ENCODE assay signal across 25 cellular contexts in the genomic region with DNA sequence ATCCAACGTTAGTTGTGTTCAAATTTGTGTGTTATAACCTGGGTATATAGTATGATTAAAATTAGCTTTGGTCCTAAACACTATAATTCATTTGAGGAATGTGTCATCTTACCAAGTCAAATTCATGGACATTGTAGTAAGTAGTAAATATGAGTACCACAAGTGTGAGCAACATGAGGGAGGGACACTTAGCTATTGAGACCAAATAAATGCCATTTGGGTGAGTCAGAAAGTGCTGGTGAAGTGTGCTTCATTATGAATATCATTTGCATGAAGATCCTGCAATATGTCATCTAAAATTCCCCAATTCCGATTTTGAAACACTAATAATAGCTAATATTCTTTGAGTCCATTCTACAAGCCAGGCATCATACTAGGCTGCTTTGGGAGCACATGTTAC.
DNase-seq lines count a peak whose midpoint lies in the region; ATAC-seq, FAIRE-seq and TF ChIP-seq lines count a peak whose summit lies in the region.
"Had no signal": no experiment of that assay in that cellular context is flagged by ENCODE, and none has a peak within 500 bp of the region (broad histone marks: within the 10 kb centered on the region; RNA-seq: fewer than 3 reads in every experiment).

No MANE protein-coding gene starts in this region.

- no peaks in the 10 kb centered on the region for H3K9me1 ChIP-seq in keratinocyte (ENCODE audit: control insufficient read depth, extremely low read depth, insufficient read depth, low read length)

- H3K9me3 ChIP-seq in keratinocyte (ENCODE audit: control insufficient read depth, low read depth, low read length) (no peaks in the 10 kb centered on the region), mucosa of descending colon (no peaks in the 10 kb centered on the region)
- H3K9me3 ChIP-seq: pancreas, right atrium auricular region, upper lobe of left lung had no signal

- TF ChIP-seq CTCF in keratinocyte (optimal IDR thresholded peaks at IDR 0.05 in 1 of 3, IDR thresholded peaks at IDR 0.05 in 1 of 3, conservative IDR thresholded peaks at IDR 0.05 in 1 of 3; ENCODE audit: extremely low read depth in 1 of 3, insufficient read depth in 2 of 3, low read length in 3 of 3) (no peak), mucosa of descending colon (IDR thresholded peaks at IDR 0.05) (no peak)

- no peak overlapping the region for H3K9ac ChIP-seq in keratinocyte (ENCODE audit: control insufficient read depth, extremely low read depth, insufficient read depth, low read length)

- dilution Hi-C loops in keratinocyte (cut with MboI; ENCODE audit: extremely low pct_ligation_motif_present, low sequenced_read_pairs): no loop called here

- no peak overlapping the region for H3K4me3 ChIP-seq in keratinocyte (ENCODE audit: control insufficient read depth in 2 of 3, extremely low read depth in 1 of 3, insufficient read depth in 2 of 3, low read depth in 1 of 3, low read length in 3 of 3)
- no peak overlapping the region for H3K4me3 ChIP-seq in mucosa of descending colon
- H3K4me3 ChIP-seq: pancreas, right atrium auricular region, upper lobe of left lung had no signal

- H3K36me3 ChIP-seq in keratinocyte (ENCODE audit: control insufficient read depth in 2 of 2, extremely low read depth in 1 of 2, insufficient read depth in 2 of 2, low read length in 2 of 2) (no peaks in the 10 kb centered on the region), mucosa of descending colon (ENCODE audit: low read depth) (no peaks in the 10 kb centered on the region)
- H3K36me3 ChIP-seq: pancreas, right atrium auricular region, upper lobe of left lung had no signal

- H3K27me3 ChIP-seq in keratinocyte (ENCODE audit: control insufficient read depth, extremely low read depth, insufficient read depth, low read length): no peaks in the 10 kb centered on the region
- H3K27me3 ChIP-seq: pancreas, right atrium auricular region, upper lobe of left lung had no signal

- no peak for ATAC-seq in mucosa of descending colon
- ATAC-seq: Panc1; pancreas; stimulated activated effector memory CD8-positive, alpha-beta T cell treated with anti-CD3 and anti-CD28 coated beads, Interleukin-12 subunit alpha, Interleukin-12 subunit beta, amount 100 ng/mL, for 72 hours had no signal

- peak overlapping the region; percentile 36 for H3K4me2 ChIP-seq in keratinocyte (ENCODE audit: control insufficient read depth, extremely low read depth, insufficient read depth, low read depth, low read length)

- no peak overlapping the region for H3K27ac ChIP-seq in keratinocyte (ENCODE audit: control insufficient read depth, insufficient read depth, low read length)
- H3K27ac ChIP-seq: HL-60, pancreas, right atrium auricular region, upper lobe of left lung had no signal

- no peaks in the 10 kb centered on the region for H3K79me2 ChIP-seq in keratinocyte (ENCODE audit: control insufficient read depth, insufficient read depth, low read length)

- intact Hi-C loops in mucosa of descending colon (cut with DNase I, micrococcal nuclease): no loop called here

- H3K4me1 ChIP-seq in keratinocyte (ENCODE audit: control insufficient read depth, extremely low read depth, insufficient read depth, low read length): peaks cover 14% of the 10 kb centered on the region
- no peaks in the 10 kb centered on the region for H3K4me1 ChIP-seq in mucosa of descending colon (ENCODE audit: low read depth)
- H3K4me1 ChIP-seq: pancreas, right atrium auricular region had no signal

- FAIRE-seq in keratinocyte (lab: Jason Lieb, UNC) (peak; percentile 76), urothelium cell line (lab: Jason Lieb, UNC) (peak; percentile 75)
- FAIRE-seq: pancreas had no signal

- peak; percentile 73 for DNase-seq in HS-5 (ENCODE audit: low read depth)
- DNase-seq in SW480 (ENCODE audit: low spot score): peak; percentile 44
- DNase-seq in keratinocyte (ENCODE audit: low read depth, low spot score): peak; percentile 50
- DNase-seq in urothelium cell line (ENCODE audit: low spot score): peak; percentile 56
- no peak for DNase-seq in stimulated activated CD4-positive, alpha-beta T cell treated with anti-CD3 and anti-CD28 coated beads, Interleukin-4, amount 100 ng/mL, for 4 hours
- DNase-seq in DMS 273 (lab: John Stamatoyannopoulos, UW; ENCODE audit: unreplicated experiment): no peak
- no peak for DNase-seq in mucosa of descending colon
- DNase-seq: activated CD4-positive, CD25-positive, alpha-beta regulatory T cell; amygdala; CD4-positive, alpha-beta memory T cell; DMS 273 treated with DMSO at 0.1 percent for 48 hours; endodermal cell; GOT3; HFFc6; NCI-H1092; NCI-H187 treated with DMSO at 0.1 percent for 48 hours; NCI-H526; pancreas; stimulated activated CD4-positive, alpha-beta T cell treated with anti-CD3 and anti-CD28 coated beads, Interleukin-4, amount 100 ng/mL, for 1 hour; substantia nigra; upper lobe of left lung had no signal

- H4K20me1 ChIP-seq in keratinocyte (ENCODE audit: control insufficient read depth, extremely low read depth, insufficient read depth, low read length): no peaks in the 10 kb centered on the region

- no peak overlapping the region for H2AFZ ChIP-seq in keratinocyte (ENCODE audit: control insufficient read depth, low read length)

Comparison
In these comparisons a context has a peak if more than half of its experiments do, and no peak if none do; other contexts are left out.
1. DNase-seq: peak in HS-5 (single experiment), SW480 (single experiment), keratinocyte (single experiment) and urothelium cell line (single experiment); none in stimulated activated CD4-positive, alpha-beta T cell treated with anti-CD3 and anti-CD28 coated beads, Interleukin-4, amount 100 ng/mL, for 4 hours (0 of 2), DMS 273 (single experiment) and mucosa of descending colon (0 of 3).